ENCODE assay signal across 15 cellular contexts in genomic region chr16:51637744-51638100, GRCh38.
DNase-seq lines count a peak whose midpoint lies in the region; ATAC-seq, FAIRE-seq and TF ChIP-seq lines count a peak whose summit lies in the region.
"Had no signal": no experiment of that assay in that cellular context is flagged by ENCODE, and none has a peak within 500 bp of the region (broad histone marks: within the 10 kb centered on the region; RNA-seq: fewer than 3 reads in every experiment).

No MANE protein-coding gene starts in this region.

- peak overlapping the region; percentile 62; the same call in 2 of the 3 replicates for H3K4me3 Mint-ChIP-seq in GM23338
- no peak overlapping the region for H3K4me3 Mint-ChIP-seq in CD8-positive, alpha-beta memory T cell

- no peaks in the 10 kb centered on the region for H3K79me2 ChIP-seq in GM23338 (replicated peaks; ENCODE audit: insufficient read depth)

- DNase-seq in A172 (ENCODE audit: low spot score) (peak; percentile 63), GM23338 (ENCODE audit: low spot score) (no peak), RPMI7951 (ENCODE audit: low read depth) (peak; percentile 84), fibroblast of the aortic adventitia (ENCODE audit: low read depth) (peak; percentile 16), GM12892 (ENCODE audit: insufficient read length) (no peak)
- DNase-seq in CD8-positive, alpha-beta memory T cell = no peak
- no peak for DNase-seq in activated CD8-positive, alpha-beta memory T cell treated with anti-CD3 and anti-CD28 coated beads, Interleukin-2, amount 50 U/mL, for 48 hours
- DNase-seq: activated naive CD4-positive, alpha-beta T cell; effector CD4-positive, alpha-beta T cell; gastrocnemius medialis; HCEC 1CT; stimulated activated CD4-positive, alpha-beta T cell treated with anti-CD3 and anti-CD28 coated beads, Interleukin-12 subunit alpha, Interleukin-12 subunit beta, amount 100 ng/mL, for 4 hours; stomach had no signal

- H3K27ac Mint-ChIP-seq in GM23338 = peak overlapping the region; percentile 94; the same call in 1 of the 2 replicates
- H3K27ac Mint-ChIP-seq in CD8-positive, alpha-beta memory T cell = no peak overlapping the region

- no peak for TF ChIP-seq CTCF in GM23338 (conservative IDR thresholded peaks at IDR 0.05; ENCODE audit: low read depth in 2 of 2)
- no peak for TF ChIP-seq CTCF in fibroblast of the aortic adventitia (IDR thresholded peaks at IDR 0.05; ENCODE audit: insufficient read depth, low read length)

- no peak for FAIRE-seq in GM12892 (lab: Jason Lieb, UNC)
- FAIRE-seq: islet of Langerhans had no signal

- CTCF ChIA-PET in CD8-positive, alpha-beta memory T cell (lab: Charles Lee) = no interaction called here

- no peaks in the 10 kb centered on the region; the same call in 1 of the 2 replicates for H3K36me3 ChIP-seq in GM23338 (ENCODE audit: insufficient read depth)
- H3K36me3 ChIP-seq in CD8-positive, alpha-beta memory T cell (ENCODE audit: insufficient read depth, low read length) = no peaks in the 10 kb centered on the region
- H3K36me3 ChIP-seq: gastrocnemius medialis, stomach had no signal

- H3K4me3 ChIP-seq in GM23338 (peak overlapping the region; percentile 36), fibroblast of the aortic adventitia (ENCODE audit: low read depth, low read length) (no peak overlapping the region)
- no peak overlapping the region for H3K4me3 ChIP-seq in CD8-positive, alpha-beta memory T cell (ENCODE audit: low read length)
- H3K4me3 ChIP-seq: gastrocnemius medialis, stomach had no signal

- peaks cover 19% of the 10 kb centered on the region for H3K9me2 ChIP-seq in GM23338 (ENCODE audit: insufficient read depth)

- peak overlapping the region; percentile 86; the same call in 1 of the 2 replicates for H3K27ac ChIP-seq in GM23338 (ENCODE audit: low read depth)
- no peak overlapping the region for H3K27ac ChIP-seq in CD8-positive, alpha-beta memory T cell (ENCODE audit: low read depth, low read length)
- H3K27ac ChIP-seq: gastrocnemius medialis, stomach had no signal

- peaks cover 21% of the 10 kb centered on the region for H3K36me3 Mint-ChIP-seq in GM23338 (ENCODE audit: low read depth)
- H3K36me3 Mint-ChIP-seq in CD8-positive, alpha-beta memory T cell = no peaks in the 10 kb centered on the region

- no peaks in the 10 kb centered on the region for H4K20me1 ChIP-seq in GM23338 (replicated peaks; ENCODE audit: insufficient read depth)

- H2AFZ ChIP-seq in GM23338 = no peak overlapping the region

- H3F3A ChIP-seq in GM23338 (replicated peaks; ENCODE audit: low read depth) = no peaks in the 10 kb centered on the region

- H3K4me1 Mint-ChIP-seq in GM23338 = peaks cover 32% of the 10 kb centered on the region
- no peaks in the 10 kb centered on the region for H3K4me1 Mint-ChIP-seq in CD8-positive, alpha-beta memory T cell

- H3K27me3 ChIP-seq in GM23338 (ENCODE audit: insufficient read depth) = peaks cover 16% of the 10 kb centered on the region
- H3K27me3 ChIP-seq in CD8-positive, alpha-beta memory T cell (ENCODE audit: insufficient read depth, low read length, poor library complexity, severe bottlenecking) = no peaks in the 10 kb centered on the region
- H3K27me3 ChIP-seq: gastrocnemius medialis had no signal

- peak overlapping the region; percentile 75 for H3K4me2 ChIP-seq in GM23338

- no peaks in the 10 kb centered on the region for H3K9me3 ChIP-seq in CD8-positive, alpha-beta memory T cell (ENCODE audit: low read length)
- H3K9me3 ChIP-seq: gastrocnemius medialis, stomach had no signal

- peaks cover 13% of the 10 kb centered on the region for H3K27me3 Mint-ChIP-seq in GM23338 (ENCODE audit: insufficient read depth, low read depth, poor library complexity)
- no peaks in the 10 kb centered on the region for H3K27me3 Mint-ChIP-seq in CD8-positive, alpha-beta memory T cell

- no peak for ATAC-seq in GM23338
- no peak for ATAC-seq in HG02870 (IDR thresholded peaks at IDR 0.05; ENCODE audit: unreplicated experiment)
- ATAC-seq: gastrocnemius medialis had no signal

- POLR2A ChIA-PET in CD8-positive, alpha-beta memory T cell (lab: Charles Lee) = no interaction called here

- peaks cover 6% of the 10 kb centered on the region; the same call in 2 of the 3 replicates for H3K9me3 Mint-ChIP-seq in GM23338
- H3K9me3 Mint-ChIP-seq in CD8-positive, alpha-beta memory T cell = peaks cover 10 to 28% (median 18%) of the 10 kb centered on the region in 5 donors

- peaks cover 20% of the 10 kb centered on the region for H3K4me1 ChIP-seq in GM23338 (ENCODE audit: insufficient read depth)
- H3K4me1 ChIP-seq in CD8-positive, alpha-beta memory T cell (ENCODE audit: insufficient read depth, low read length) = no peaks in the 10 kb centered on the region
- H3K4me1 ChIP-seq: gastrocnemius medialis, stomach had no signal

- TF ChIP-seq POLR2A in GM12892 (IDR thresholded peaks at IDR 0.05; ENCODE audit: low read depth, low read length) = no peak

TF ChIP-seq in GM23338, 12 proteins besides CTCF, POLR2A, EP300 and RAD21 (continues in another document):
- TF ChIP-seq EZH2phosphoT487 (IDR thresholded peaks at IDR 0.05; ENCODE audit: unreplicated experiment) (no peak), JUNB (IDR thresholded peaks at IDR 0.05; ENCODE audit: unreplicated experiment) (no peak), ZNF331 (CRISPR knock-in tag; IDR thresholded peaks at IDR 0.05; ENCODE audit: low read depth) (no peak), ZNF462 (CRISPR knock-in tag; IDR thresholded peaks at IDR 0.05) (no peak), NANOG (IDR thresholded peaks at IDR 0.05; ENCODE audit: borderline replicate concordance) (no peak), ZNF114 (CRISPR knock-in tag; IDR thresholded peaks at IDR 0.05) (no peak), POLR2AphosphoS5 (IDR thresholded peaks at IDR 0.05; ENCODE audit: low read depth) (no peak)

Comparison
In these comparisons a context has a peak if more than half of its experiments do, and no peak if none do; other contexts are left out.
1. DNase-seq: peak in A172 (single experiment), RPMI7951 (single experiment) and fibroblast of the aortic adventitia (single experiment); none in GM23338 (single experiment), CD8-positive, alpha-beta memory T cell (0 of 5), GM12892 (single experiment) and activated CD8-positive, alpha-beta memory T cell treated with anti-CD3 and anti-CD28 coated beads, Interleukin-2, amount 50 U/mL, for 48 hours (single experiment).